ENCODE assay signal across 10 cellular contexts in genomic region chr1:167683641-167684502, GRCh38. TPM values are rescaled to one million over a fixed set of nuclear protein-coding genes. Genes with fewer than 3 reads are reported as not detected.
DNase-seq lines count a peak whose midpoint lies in the region; ATAC-seq and TF ChIP-seq lines count a peak whose summit lies in the region.
"Had no signal": no experiment of that assay in that cellular context is flagged by ENCODE, and none has a peak within 500 bp of the region (broad histone marks: within the 10 kb centered on the region; RNA-seq: fewer than 3 reads in every experiment).

No MANE protein-coding gene starts in this region.

- no peaks in the 10 kb centered on the region for H3K27me3 ChIP-seq in lung (ENCODE audit: control insufficient read depth, insufficient read depth)

- TF ChIP-seq CTCF in choroid plexus epithelial cell (conservative IDR thresholded peaks at IDR 0.05; ENCODE audit: low read depth, low read length) (no peak), lung (IDR thresholded peaks at IDR 0.05; ENCODE audit: control extremely low read depth, extremely low read depth) (no peak)

- H3K4me3 ChIP-seq in choroid plexus epithelial cell (ENCODE audit: low read depth, low read length) (no peak overlapping the region), lung (no peak overlapping the region)

- peaks cover 7 to 20% of the 10 kb centered on the region in 2 donors for H3K4me1 ChIP-seq in lung (ENCODE audit: control insufficient read depth in 2 of 2, insufficient read depth in 2 of 2, low read length in 2 of 2)

- no peaks in the 10 kb centered on the region for H3K9me3 ChIP-seq in lung (ENCODE audit: control insufficient read depth in 2 of 2, insufficient read depth in 1 of 2, low read length in 1 of 2)

- ATAC-seq in lung (ENCODE audit: insufficient read depth, low FRiP score) (peak; percentile 81), HG03196 (IDR thresholded peaks at IDR 0.05; ENCODE audit: unreplicated experiment) (no peak), HG03378 (IDR thresholded peaks at IDR 0.05; ENCODE audit: unreplicated experiment) (no peak)

- H3K27ac ChIP-seq in lung (ENCODE audit: low read depth in 1 of 2, low read length in 1 of 2), result peak overlapping the region; percentile 41 to 46

- H3K36me3 ChIP-seq in lung (ENCODE audit: control insufficient read depth in 2 of 2, insufficient read depth in 2 of 2, low read length in 2 of 2), result peaks cover 0 to 5% of the 10 kb centered on the region in 2 donors

- WGBS in lung, 2 donors, result 59 to 67% methylated on average over 15 of the region's 15 CpGs

- DNase-seq in AG08395 (ENCODE audit: low spot score) (peak; percentile 70), M059J (ENCODE audit: low read depth) (peak; percentile 68), choroid plexus epithelial cell (ENCODE audit: low read depth) (peak; percentile 10), lung (ENCODE audit: low spot score) (peak; percentile 63), medulla oblongata (ENCODE audit: extremely low spot score) (no peak)
- no peak for DNase-seq in activated CD4-positive, CD25-positive, alpha-beta regulatory T cell (lab: John Stamatoyannopoulos, UW)
- DNase-seq: kidney glomerular epithelial cell had no signal

RNA-seq across cellular contexts. Expression of gene MPZL1, which starts 37.9 kb away (rescaled TPM):
- 79.3 and 110 TPM in 2 replicates for total RNA-seq in M059J (2014; rRNA removed; shearing (Covaris generic))
- 100 to 1,000 TPM in 1 of 2 donors, 10 to 100 TPM in 1; 89.9 to 116 TPM for total RNA-seq in lung
- polyA plus RNA-seq in lung, result 10 to 100 TPM; 25.3 to 64.1 TPM

RNA-seq across cellular contexts. Expression of gene RCSD1, which starts 53.8 kb away (rescaled TPM):
- 0.15 and 0.81 TPM in 2 replicates for total RNA-seq in M059J (2014; rRNA removed; shearing (Covaris generic))
- total RNA-seq in lung, result 10 to 100 TPM; 22.7 to 29.4 TPM
- 10 to 100 TPM in 1 of 2 donors, 1 to 10 TPM in 1; 7.6 to 25.0 TPM for polyA plus RNA-seq in lung
- total RNA-seq: SK-MEL-5 had no signal

Comparison
In these comparisons a context has a peak if more than half of its experiments do, and no peak if none do; other contexts are left out.
1. DNase-seq: peak in AG08395 (single experiment), M059J (single experiment), choroid plexus epithelial cell (single experiment) and lung (single experiment); none in medulla oblongata (single experiment) and activated CD4-positive, CD25-positive, alpha-beta regulatory T cell (0 of 4).
2. RNA of gene RCSD1, which starts 53.8 kb away (total RNA-seq): 22.7 to 29.4 TPM in lung; 0.15 to 0.81 TPM in M059J; every median in the first group is over 10 times any median in the second.